In genomic region chr1:242489545-242489944, GRCh38 we compare ENCODE assay signal across 25 cellular contexts. TPM values are rescaled to one million over a fixed set of nuclear protein-coding genes. Genes with fewer than 3 reads are reported as not detected.
"Had no signal": no experiment of that assay in that cellular context is flagged by ENCODE, and none has a peak within 500 bp of the region (broad histone marks: within the 10 kb centered on the region; RNA-seq: fewer than 3 reads in every experiment).

No MANE protein-coding gene starts in this region.

- H3K9me3 Mint-ChIP-seq: IgD-negative memory B cell had no signal

- DNase-seq: MM.1S, NCI-H1092 treated with DMSO at 0.1 percent for 48 hours, NCI-H1436, NCI-H187, NCI-H2029, NCI-H2081 treated with DMSO at 0.1 percent for 48 hours, NCI-H2171, NCI-H226, NCI-H446, NCI-H510A, NCI-H524 treated with DMSO at 0.1 percent for 48 hours, NCI-H69, NCI-H774, PC-3, SHP77, SK-N-SH, SW 1271 had no signal

- H3K27ac Mint-ChIP-seq: IgD-negative memory B cell had no signal

- H3K4me2 ChIP-seq: KMS-11, SK-N-SH had no signal

- H3K27ac ChIP-seq: KMS-11, RWPE1 had no signal

- H3K4me3 ChIP-seq: K562 had no signal

- H3K9ac ChIP-seq: KMS-11, SK-N-SH had no signal

- FAIRE-seq: K562 had no signal

- H3K4me3 Mint-ChIP-seq: IgD-negative memory B cell had no signal

- H3K9me3 ChIP-seq: SK-N-SH had no signal

- H3K9me2 ChIP-seq: SK-N-SH had no signal

- ATAC-seq: K562, Panc1, PC-3 had no signal

RNA-seq across cellular contexts. Expression of gene PLD5, which starts 35.0 kb away (rescaled TPM):
- total RNA-seq: HT-29, K562, OCI-LY7, PC-3, SK-MEL-5 had no signal
- polyA plus RNA-seq: IgD-negative memory B cell, K562 had no signal
